16 cellular contexts compared by ENCODE assay signal in genomic region chr2:147026261-147026660, GRCh38.
DNase-seq lines count a peak whose midpoint lies in the region; ATAC-seq and TF ChIP-seq lines count a peak whose summit lies in the region.
"Had no signal": no experiment of that assay in that cellular context is flagged by ENCODE, and none has a peak within 500 bp of the region (broad histone marks: within the 10 kb centered on the region; RNA-seq: fewer than 3 reads in every experiment).

No MANE protein-coding gene starts in this region.

- no peak overlapping the region for H4K8ac ChIP-seq in IMR-90 (ENCODE audit: low read depth in 2 of 2, low read length in 2 of 2)

- no peak overlapping the region for H3K23ac ChIP-seq in IMR-90 (ENCODE audit: low read depth, low read length)

- no TSS peak for BruUV-seq in IMR-90 (replicated peaks; lab: Mats Ljungman, UMichigan)

- H3K18ac ChIP-seq in IMR-90 (ENCODE audit: low read depth, low read length): no peak overlapping the region; the same call in 1 of the 2 replicates

- no peaks in the 10 kb centered on the region for H3K9me1 ChIP-seq in IMR-90 (ENCODE audit: insufficient read depth, low read length)

- DNase-seq in IMR-90 (no peak), brain microvascular endothelial cell (no peak), left lung (no peak), upper lobe of right lung (no peak), Peyer's patch (no peak), upper lobe of left lung (no peak), SKM-1 (lab: John Stamatoyannopoulos, UW; ENCODE audit: unreplicated experiment) (no peak)
- DNase-seq: CD8-positive, alpha-beta memory T cell; NCI-H1105 treated with DMSO at 0.1 percent for 48 hours; NCI-H1694; NCI-H446; NCI-H526; RPMI8226; SHP77 treated with DMSO at 0.1 percent for 48 hours had no signal

- TF ChIP-seq CTCF in IMR-90 (conservative IDR thresholded peaks at IDR 0.05; ENCODE audit: low read depth, low read length) (no peak), brain microvascular endothelial cell (IDR thresholded peaks at IDR 0.05; ENCODE audit: low read depth, low read length, missing control alignments) (no peak), left lung (IDR thresholded peaks at IDR 0.05) (no peak), upper lobe of right lung (IDR thresholded peaks at IDR 0.05) (no peak), Peyer's patch (IDR thresholded peaks at IDR 0.05) (no peak), upper lobe of left lung (IDR thresholded peaks at IDR 0.05) (no peak)

- H3K36me3 ChIP-seq in IMR-90 (ENCODE audit: control insufficient read depth, insufficient read depth, low read length) (no peaks in the 10 kb centered on the region), brain microvascular endothelial cell (replicated peaks) (no peaks in the 10 kb centered on the region), left lung (no peaks in the 10 kb centered on the region), upper lobe of right lung (no peaks in the 10 kb centered on the region), Peyer's patch (no peaks in the 10 kb centered on the region), upper lobe of left lung (no peaks in the 10 kb centered on the region)
- H3K36me3 ChIP-seq: BLaER1 treated with 17β-estradiol and CSF1 and Interleukin-3, amounts not matched to agents 10 nM and 100 nM had no signal

- no peak overlapping the region for H2AFZ ChIP-seq in IMR-90 (replicated peaks; ENCODE audit: low read length, poor library complexity)

- no peaks in the 10 kb centered on the region for H4K20me1 ChIP-seq in IMR-90 (ENCODE audit: insufficient read depth, low read length)
- H4K20me1 ChIP-seq: BLaER1 treated with 17β-estradiol and CSF1 and Interleukin-3, amounts not matched to agents 10 nM and 100 nM had no signal

- H3K4me3 ChIP-seq in IMR-90 (ENCODE audit: insufficient read depth, low read depth, low read length) (no peak overlapping the region), brain microvascular endothelial cell (ENCODE audit: low read depth, low read length) (no peak overlapping the region), left lung (no peak overlapping the region), upper lobe of right lung (no peak overlapping the region), Peyer's patch (no peak overlapping the region), upper lobe of left lung (no peak overlapping the region)
- H3K4me3 ChIP-seq: BLaER1 treated with 17β-estradiol and CSF1 and Interleukin-3, amounts not matched to agents 10 nM and 100 nM; SK-N-MC had no signal

- intact Hi-C loops in IMR-90 (cut with micrococcal nuclease): loop anchor here (2.0 to 5.0 kb wide), 2 partner anchors 43 to 84 kb away; no protein-coding TSS in a partner anchor
- intact Hi-C loops in left lung (cut with DNase I): no loop called here
- intact Hi-C loops in upper lobe of right lung (cut with DNase I): no loop called here

- no peak overlapping the region for H2BK15ac ChIP-seq in IMR-90 (ENCODE audit: low read depth, low read length)

- POLR2A ChIA-PET in IMR-90 (lab: Charles Lee; ENCODE audit: unreplicated experiment): no interaction called here

- CTCF ChIA-PET in IMR-90 (lab: Yijun Ruan, JAX): no interaction called here

- H4K5ac ChIP-seq in IMR-90 (ENCODE audit: low read depth, low read length): no peak overlapping the region; the same call in 1 of the 2 replicates

- H3K56ac ChIP-seq in IMR-90 (ENCODE audit: extremely low read depth, insufficient read depth, low read length): no peak overlapping the region

- peak overlapping the region; percentile 77; the same call in 1 of the 2 replicates for H3K27ac ChIP-seq in IMR-90 (ENCODE audit: insufficient read depth, low read length)
- H3K27ac ChIP-seq in brain microvascular endothelial cell: peak overlapping the region; percentile 80
- H3K27ac ChIP-seq in left lung: peak overlapping the region; percentile 33 to 46
- peak overlapping the region; percentile 31 for H3K27ac ChIP-seq in upper lobe of right lung
- H3K27ac ChIP-seq in Peyer's patch: no peak overlapping the region
- H3K27ac ChIP-seq in upper lobe of left lung: no peak overlapping the region
- H3K27ac ChIP-seq: BLaER1 treated with 17β-estradiol and CSF1 and Interleukin-3, amounts not matched to agents 10 nM and 100 nM; SK-N-MC had no signal

- H3K79me1 ChIP-seq in IMR-90 (ENCODE audit: low read depth in 1 of 2, low read length in 2 of 2): no peaks in the 10 kb centered on the region

- H3K4me1 ChIP-seq in IMR-90 (ENCODE audit: control insufficient read depth, insufficient read depth, low read length) (peaks cover 14% of the 10 kb centered on the region; the same call in 1 of the 2 replicates), left lung (peaks cover 5 to 12% of the 10 kb centered on the region in 2 donors), upper lobe of right lung (peaks cover 10% of the 10 kb centered on the region), Peyer's patch (peaks cover 0 to 8% (median 0%) of the 10 kb centered on the region in 4 donors), upper lobe of left lung (peaks cover 0 to 7% (median 0%) of the 10 kb centered on the region in 4 donors)

- TF ChIP-seq EP300 in upper lobe of left lung (IDR thresholded peaks at IDR 0.05): no peak

- H3K4me2 ChIP-seq in IMR-90 (ENCODE audit: low read depth, low read length): peak overlapping the region; percentile 50; the same call in 1 of the 2 replicates

- H3K9ac ChIP-seq in IMR-90 (ENCODE audit: low read depth, low read length): no peak overlapping the region
- H3K9ac ChIP-seq: BLaER1 treated with 17β-estradiol and CSF1 and Interleukin-3, amounts not matched to agents 10 nM and 100 nM had no signal

- no peak overlapping the region for H2AK9ac ChIP-seq in IMR-90 (replicated peaks; ENCODE audit: low read depth, low read length, poor library complexity)

- no peak overlapping the region; the same call in 1 of the 2 replicates for H4K91ac ChIP-seq in IMR-90 (ENCODE audit: insufficient read depth, low read depth, low read length)

- no peak overlapping the region for H3K14ac ChIP-seq in IMR-90 (replicated peaks; ENCODE audit: low read depth, low read length)

- ATAC-seq in IMR-90 (ENCODE audit: low read depth) (peak; percentile 12; the same call in 1 of the 2 replicates), left lung (peak; percentile 44), upper lobe of right lung (no peak), upper lobe of left lung (ENCODE audit: low FRiP score in 2 of 2) (no peak)

- H3K27me3 ChIP-seq in IMR-90 (ENCODE audit: control insufficient read depth, insufficient read depth, low read length) (no peaks in the 10 kb centered on the region; the same call in 1 of the 2 replicates), brain microvascular endothelial cell (replicated peaks) (no peaks in the 10 kb centered on the region), left lung (no peaks in the 10 kb centered on the region), upper lobe of right lung (no peaks in the 10 kb centered on the region), Peyer's patch (no peaks in the 10 kb centered on the region), upper lobe of left lung (no peaks in the 10 kb centered on the region)
- H3K27me3 ChIP-seq: BLaER1 treated with 17β-estradiol and CSF1 and Interleukin-3, amounts not matched to agents 10 nM and 100 nM had no signal

- in situ Hi-C loops in IMR-90 (cut with MboI; ENCODE audit: low sequenced_read_pairs) (no loop called here), brain microvascular endothelial cell (cut with HindIII; ENCODE audit: low pct_ligation_motif_present, low sequenced_read_pairs) (no loop called here)

- no peak for TF ChIP-seq POLR2A in IMR-90 (IDR thresholded peaks at IDR 0.05; ENCODE audit: low read depth, low read length)
- TF ChIP-seq POLR2A in Peyer's patch (IDR thresholded peaks at IDR 0.05): no peak
- no peak for TF ChIP-seq POLR2A in upper lobe of left lung (IDR thresholded peaks at IDR 0.05)

- no peak for TF ChIP-seq RAD21 in IMR-90 (IDR thresholded peaks at IDR 0.05; ENCODE audit: low read length)

- dilution Hi-C loops in IMR-90 (cut with HindIII; ENCODE audit: low sequenced_read_pairs, unreplicated experiment): no loop called here

- H3K4ac ChIP-seq in IMR-90 (ENCODE audit: low read depth, low read length): no peak overlapping the region

- H2BK20ac ChIP-seq in IMR-90 (ENCODE audit: low read depth, low read length): no peak overlapping the region

- H3K9me3 ChIP-seq in IMR-90 (ENCODE audit: control insufficient read depth, insufficient read depth, low read length) (peaks cover 12% of the 10 kb centered on the region), left lung (peaks cover 0 to 19% of the 10 kb centered on the region in 2 donors), upper lobe of right lung (no peaks in the 10 kb centered on the region), Peyer's patch (peaks cover 0 to 3% (median 0%) of the 10 kb centered on the region in 4 donors), upper lobe of left lung (peaks cover 0 to 10% (median 6%) of the 10 kb centered on the region in 4 donors)

- no peak overlapping the region for H2BK5ac ChIP-seq in IMR-90 (ENCODE audit: low read depth, low read length, poor library complexity, severe bottlenecking)

- no peak overlapping the region for H2AK5ac ChIP-seq in IMR-90 (ENCODE audit: low read depth, low read length)

- H2BK120ac ChIP-seq in IMR-90 (ENCODE audit: low read depth, low read length): no peak overlapping the region

TF ChIP-seq in IMR-90, 13 proteins besides CTCF, POLR2A, EP300 and RAD21 (continues in another document):
- TF ChIP-seq USF2 (IDR thresholded peaks at IDR 0.05; ENCODE audit: low read depth, low read length) (no peak), MAZ (IDR thresholded peaks at IDR 0.05; ENCODE audit: borderline replicate concordance, low read depth, low read length) (no peak), FOS (IDR thresholded peaks at IDR 0.05; ENCODE audit: low read depth, low read length) (no peak), NFE2L2 (IDR thresholded peaks at IDR 0.05; ENCODE audit: low read depth, low read length) (no peak), RFX5 (IDR thresholded peaks at IDR 0.05; ENCODE audit: low read depth, low read length) (no peak)
- TF ChIP-seq, protein P1, sequence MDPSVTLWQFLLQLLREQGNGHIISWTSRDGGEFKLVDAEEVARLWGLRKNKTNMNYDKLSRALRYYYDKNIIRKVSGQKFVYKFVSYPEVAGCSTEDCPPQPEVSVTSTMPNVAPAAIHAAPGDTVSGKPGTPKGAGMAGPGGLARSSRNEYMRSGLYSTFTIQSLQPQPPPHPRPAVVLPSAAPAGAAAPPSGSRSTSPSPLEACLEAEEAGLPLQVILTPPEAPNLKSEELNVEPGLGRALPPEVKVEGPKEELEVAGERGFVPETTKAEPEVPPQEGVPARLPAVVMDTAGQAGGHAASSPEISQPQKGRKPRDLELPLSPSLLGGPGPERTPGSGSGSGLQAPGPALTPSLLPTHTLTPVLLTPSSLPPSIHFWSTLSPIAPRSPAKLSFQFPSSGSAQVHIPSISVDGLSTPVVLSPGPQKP (IDR thresholded peaks at IDR 0.05; ENCODE audit: borderline replicate concordance, low read depth, low read length): no peak

Comparison
In these comparisons a context has a peak if more than half of its experiments do, and no peak if none do; other contexts are left out.
1. ATAC-seq: peak in IMR-90 (single experiment) and left lung (single experiment); none in upper lobe of right lung (single experiment) and upper lobe of left lung (0 of 2).
2. H3K27ac ChIP-seq: peak in IMR-90 (single experiment), brain microvascular endothelial cell (single experiment), left lung (2 of 2) and upper lobe of right lung (single experiment); none in Peyer's patch (0 of 4) and upper lobe of left lung (0 of 4).